Comparison of ENCODE assay signal across 11 cellular contexts in genomic region chr22:19965771-19966709, GRCh38.
DNase-seq lines count a peak whose midpoint lies in the region; ATAC-seq and TF ChIP-seq lines count a peak whose summit lies in the region.
"Had no signal": no experiment of that assay in that cellular context is flagged by ENCODE, and none has a peak within 500 bp of the region (broad histone marks: within the 10 kb centered on the region; RNA-seq: fewer than 3 reads in every experiment).

No MANE protein-coding gene starts in this region.

- no peaks in the 10 kb centered on the region for H3K9me3 Mint-ChIP-seq in nephron progenitor cell
- H3K9me3 Mint-ChIP-seq: activated B cell treated with CpG ODN at 0.5 μM for 24 hours, memory B cell had no signal

- no peak for ATAC-seq in HG03095 (IDR thresholded peaks at IDR 0.05; ENCODE audit: unreplicated experiment)

- no peaks in the 10 kb centered on the region for H3K36me3 Mint-ChIP-seq in nephron progenitor cell (ENCODE audit: low read depth)

- H3K4me3 Mint-ChIP-seq in nephron progenitor cell, result no peak overlapping the region
- H3K4me3 Mint-ChIP-seq: activated B cell treated with CpG ODN at 0.5 μM for 24 hours, memory B cell had no signal

- peak overlapping the region; percentile 39 for H3K27ac Mint-ChIP-seq in nephron progenitor cell
- H3K27ac Mint-ChIP-seq: activated B cell treated with CpG ODN at 0.5 μM for 24 hours, memory B cell had no signal

- in situ Hi-C loops in astrocyte of the cerebellum (cut with HindIII; ENCODE audit: low sequenced_read_pairs), result no loop called here

- TF ChIP-seq CTCF in LNCAP (IDR thresholded peaks at IDR 0.05) (peak; percentile 40; the same call in 1 of the 2 replicates), astrocyte of the cerebellum (IDR thresholded peaks at IDR 0.05; ENCODE audit: low read depth, low read length, missing control alignments) (peak; percentile 57), nephron progenitor cell (IDR thresholded peaks at IDR 0.05) (peak; percentile 49)

- H3K4me1 Mint-ChIP-seq in nephron progenitor cell, result peaks cover 26% of the 10 kb centered on the region
- H3K4me1 Mint-ChIP-seq: activated B cell treated with CpG ODN at 0.5 μM for 24 hours, memory B cell had no signal

- peak; percentile 4 for DNase-seq in DMS53 (lab: John Stamatoyannopoulos, UW)
- no peak for DNase-seq in DMS53 treated with DMSO at 0.1 percent for 48 hours (lab: John Stamatoyannopoulos, UW; ENCODE audit: unreplicated experiment)
- DNase-seq in astrocyte of the cerebellum (ENCODE audit: low read depth), result no peak
- DNase-seq in nephron progenitor cell, result peak; percentile 45
- no peak for DNase-seq in stimulated activated CD4-positive, alpha-beta T cell treated with anti-CD3 and anti-CD28 coated beads, Interleukin-2, amount 100 ng/mL, for 24 hours
- DNase-seq in stimulated activated CD4-positive, alpha-beta T cell treated with anti-CD3 and anti-CD28 coated beads, Interleukin-4, amount 100 ng/mL, for 24 hours, result no peak
- DNase-seq: activated B cell treated with CpG ODN at 0.5 μM for 24 hours; central memory CD4-positive, alpha-beta T cell had no signal

- H3K27me3 Mint-ChIP-seq in nephron progenitor cell (ENCODE audit: low read depth, poor library complexity), result no peaks in the 10 kb centered on the region
- H3K27me3 Mint-ChIP-seq: activated B cell treated with CpG ODN at 0.5 μM for 24 hours, memory B cell had no signal

- no peak overlapping the region for H3K4me3 ChIP-seq in astrocyte of the cerebellum (ENCODE audit: low read depth, low read length)

Comparison
In these comparisons a context has a peak if more than half of its experiments do, and no peak if none do; other contexts are left out.
1. DNase-seq: peak in DMS53 (single experiment) and nephron progenitor cell (single experiment); none in DMS53 treated with DMSO at 0.1 percent for 48 hours (single experiment), astrocyte of the cerebellum (single experiment), stimulated activated CD4-positive, alpha-beta T cell treated with anti-CD3 and anti-CD28 coated beads, Interleukin-2, amount 100 ng/mL, for 24 hours (0 of 2) and stimulated activated CD4-positive, alpha-beta T cell treated with anti-CD3 and anti-CD28 coated beads, Interleukin-4, amount 100 ng/mL, for 24 hours (single experiment).
2. Peak in every context shown above with its lines, with median percentiles within 50 percentile points of each other: CTCF ChIP-seq.